ENCODE assay signal across 14 cellular contexts in the genomic region with DNA sequence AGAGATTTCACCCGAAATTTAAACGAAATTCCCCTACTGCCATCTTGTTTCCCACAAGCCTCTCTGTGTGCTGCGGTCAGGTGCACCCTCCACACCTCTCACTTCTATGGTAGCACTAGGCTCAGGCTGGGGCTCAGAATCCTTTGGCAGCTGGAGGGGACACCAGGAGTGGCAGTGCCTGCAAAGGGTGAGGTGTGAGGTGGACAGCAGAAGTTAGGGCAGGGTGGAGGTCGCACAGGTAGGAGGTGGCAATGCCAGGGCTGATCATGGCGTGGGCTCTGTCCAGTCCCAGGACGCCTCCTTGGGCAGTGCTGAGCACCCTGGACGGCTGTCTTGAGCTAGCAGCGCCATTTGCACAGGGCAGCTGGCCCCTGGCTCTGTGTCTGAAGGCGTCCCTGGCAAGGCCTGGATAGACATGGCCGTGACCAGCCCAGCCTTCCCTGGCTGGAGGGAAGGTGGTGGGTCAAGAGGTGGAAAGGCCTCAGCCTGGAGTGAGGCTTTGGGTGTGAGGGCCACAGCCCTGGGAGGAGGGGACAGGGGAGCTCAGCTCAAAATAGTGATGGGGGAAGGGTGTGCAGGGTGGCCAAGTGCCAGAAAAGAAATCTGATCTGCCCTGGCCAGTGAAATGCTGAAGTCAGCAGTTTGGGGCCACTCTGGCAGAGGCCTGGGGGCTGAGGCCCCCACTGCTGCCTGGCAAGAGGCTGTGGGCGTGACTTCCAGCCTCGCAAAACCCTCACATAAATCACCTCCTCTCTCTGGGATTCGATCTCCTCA. TPM values are rescaled to one million over a fixed set of nuclear protein-coding genes. Genes with fewer than 3 reads are reported as not detected.
DNase-seq lines count a peak whose midpoint lies in the region; ATAC-seq and TF ChIP-seq lines count a peak whose summit lies in the region.
"Had no signal": no experiment of that assay in that cellular context is flagged by ENCODE, and none has a peak within 500 bp of the region (broad histone marks: within the 10 kb centered on the region; RNA-seq: fewer than 3 reads in every experiment).

No MANE protein-coding gene starts in this region.

- H3K36me3 ChIP-seq in endodermal cell (ENCODE audit: control insufficient read depth, insufficient read depth, low read length) (no peaks in the 10 kb centered on the region), upper lobe of right lung (no peaks in the 10 kb centered on the region)

- no peak for TF ChIP-seq CTCF in endodermal cell (conservative IDR thresholded peaks at IDR 0.05)
- no peak for TF ChIP-seq CTCF in nephron progenitor cell (IDR thresholded peaks at IDR 0.05)
- no peak for TF ChIP-seq CTCF in upper lobe of right lung (IDR thresholded peaks at IDR 0.05)
- no peak for TF ChIP-seq CTCF in MCF 10A (IDR thresholded peaks at IDR 0.05; ENCODE audit: unreplicated experiment)

- H3K36me3 Mint-ChIP-seq in endodermal cell (ENCODE audit: low read depth) (no peaks in the 10 kb centered on the region), nephron progenitor cell (ENCODE audit: low read depth) (no peaks in the 10 kb centered on the region), MCF 10A (ENCODE audit: insufficient read depth, unreplicated experiment) (no peaks in the 10 kb centered on the region)

- H3K4me1 Mint-ChIP-seq in endodermal cell (peaks cover 18% of the 10 kb centered on the region), nephron progenitor cell (peaks cover 72% of the 10 kb centered on the region), MCF 10A (ENCODE audit: insufficient read depth, unreplicated experiment) (peaks cover 4% of the 10 kb centered on the region)

- CTCF ChIA-PET in MCF 10A (lab: Yijun Ruan, JAX) = interaction anchor here (0.7 to 1.5 kb wide), 2 partner anchors 31 to 62 kb away, joined by 3 to 4 read pairs; no protein-coding TSS in a partner anchor

- H3K27ac ChIP-seq in endodermal cell (ENCODE audit: low read depth, low read length) (peak overlapping the region; percentile 44), upper lobe of right lung (peak overlapping the region; percentile 58)
- H3K27ac ChIP-seq: brain microvascular endothelial cell had no signal

- intact Hi-C loops in upper lobe of right lung (cut with DNase I) = no loop called here
- intact Hi-C loops in MCF 10A (cut with micrococcal nuclease) = no loop called here

- H3K4me3 ChIP-seq in endodermal cell (ENCODE audit: low read length) (no peak overlapping the region), upper lobe of right lung (no peak overlapping the region)

- H3K9me3 ChIP-seq in endodermal cell (ENCODE audit: control insufficient read depth, low read length) (no peaks in the 10 kb centered on the region), upper lobe of right lung (no peaks in the 10 kb centered on the region)

- H3K4me1 ChIP-seq in endodermal cell (ENCODE audit: control insufficient read depth, insufficient read depth, low read length) (peaks cover 9% of the 10 kb centered on the region), upper lobe of right lung (peaks cover 74% of the 10 kb centered on the region)

- no peak overlapping the region for H3K4me3 Mint-ChIP-seq in endodermal cell
- peak overlapping the region; percentile 52 for H3K4me3 Mint-ChIP-seq in nephron progenitor cell
- no peak overlapping the region for H3K4me3 Mint-ChIP-seq in MCF 10A (ENCODE audit: unreplicated experiment)
- H3K4me3 Mint-ChIP-seq: T-helper 1 cell treated with Interleukin-12 subunit alpha and Interleukin-12 subunit beta and Interleukin-4 antibody, amounts not matched to agents 30 μg/mL and 1 μg/mL, for 36 hours had no signal

- POLR2A ChIA-PET in MCF 10A (lab: Yijun Ruan, JAX) = interaction anchor here (0.6 kb wide), 1 partner anchor 17 kb away, joined by 3 read pairs; no protein-coding TSS in a partner anchor

- H3K9me3 Mint-ChIP-seq in endodermal cell (no peaks in the 10 kb centered on the region), nephron progenitor cell (no peaks in the 10 kb centered on the region), MCF 10A (ENCODE audit: unreplicated experiment) (no peaks in the 10 kb centered on the region)
- H3K9me3 Mint-ChIP-seq: T-helper 1 cell treated with Interleukin-12 subunit alpha and Interleukin-12 subunit beta and Interleukin-4 antibody, amounts not matched to agents 30 μg/mL and 1 μg/mL, for 36 hours had no signal

- BruUV-seq in MCF 10A (replicated peaks; lab: Mats Ljungman, UMichigan) = no TSS peak

- 58 to 70% methylated on average over 2 to 13 of the region's 13 CpGs for WGBS in endodermal cell (ENCODE audit: insufficient coverage in 1 of 2, insufficient read length in 1 of 2), 2 experiments

- no peak for ATAC-seq in upper lobe of right lung

- H3K27me3 Mint-ChIP-seq in endodermal cell (ENCODE audit: insufficient read depth) = no peaks in the 10 kb centered on the region
- peaks cover 5% of the 10 kb centered on the region for H3K27me3 Mint-ChIP-seq in nephron progenitor cell (ENCODE audit: low read depth, poor library complexity)
- H3K27me3 Mint-ChIP-seq in MCF 10A (ENCODE audit: insufficient read depth, unreplicated experiment) = no peaks in the 10 kb centered on the region

- H3K27ac Mint-ChIP-seq in endodermal cell (no peak overlapping the region), nephron progenitor cell (peak overlapping the region; percentile 97), MCF 10A (ENCODE audit: low read depth, unreplicated experiment) (no peak overlapping the region)
- H3K27ac Mint-ChIP-seq: T-helper 1 cell treated with Interleukin-12 subunit alpha and Interleukin-12 subunit beta and Interleukin-4 antibody, amounts not matched to agents 30 μg/mL and 1 μg/mL, for 36 hours had no signal

- H3K27me3 ChIP-seq in endodermal cell (ENCODE audit: control insufficient read depth, insufficient read depth, low read length, poor library complexity, severe bottlenecking) (no peaks in the 10 kb centered on the region), upper lobe of right lung (no peaks in the 10 kb centered on the region)
- H3K27me3 ChIP-seq: brain microvascular endothelial cell had no signal

- DNase-seq in NCI-H1417 (lab: John Stamatoyannopoulos, UW) (peak in 2 of 3 experiments; percentile 24 to 27), NCI-H1417 treated with DMSO at 0.1 percent for 48 hours (lab: John Stamatoyannopoulos, UW) (no peak), endodermal cell (peak; percentile 44), nephron progenitor cell (peak; percentile 56), upper lobe of right lung (peak; percentile 53), MCF 10A (ENCODE audit: unreplicated experiment) (no peak), superior temporal gyrus (ENCODE audit: extremely low spot score) (no peak)
- no peak for DNase-seq in activated CD4-positive, alpha-beta T cell treated with anti-CD3 and anti-CD28 coated beads for 1 hour
- DNase-seq: ACHN, brain microvascular endothelial cell, foreskin fibroblast, mammary epithelial cell, NCI-H774 had no signal

- H3K9ac ChIP-seq in endodermal cell (ENCODE audit: extremely low read depth, low read length, poor library complexity, severe bottlenecking) = no peak overlapping the region

RNA-seq across cellular contexts. Expression of gene ZCCHC24, which starts 40.0 kb away (rescaled TPM):
- total RNA-seq in endodermal cell = 10 to 100 TPM in 1 of 2 donors, 1 to 10 TPM in 1; 7.6 to 10.7 TPM
- polyA plus RNA-seq in endodermal cell (2013, experiment 1 of 2) = 11.2 TPM
- 11.5 TPM for polyA plus RNA-seq in endodermal cell (2013, experiment 2 of 2)
- total RNA-seq in upper lobe of right lung = 32.4 TPM
- total RNA-seq in MCF 10A (2022) = 2.8 and 3.1 TPM in 2 replicates

RNA-seq across cellular contexts. Expression of gene PPIF, which starts 58.1 kb away (rescaled TPM):
- total RNA-seq in endodermal cell = 10 to 100 TPM; 50.4 to 51.0 TPM
- polyA plus RNA-seq in endodermal cell (2013, experiment 1 of 2) = 54.6 TPM
- polyA plus RNA-seq in endodermal cell (2013, experiment 2 of 2) = 46.4 TPM
- 30.7 TPM for total RNA-seq in upper lobe of right lung
- 76.5 and 76.9 TPM in 2 replicates for total RNA-seq in MCF 10A (2022)

Comparison
In these comparisons a context has a peak if more than half of its experiments do, and no peak if none do; other contexts are left out.
1. DNase-seq: peak in NCI-H1417 (2 of 3), endodermal cell (single experiment), nephron progenitor cell (single experiment) and upper lobe of right lung (single experiment); none in NCI-H1417 treated with DMSO at 0.1 percent for 48 hours (single experiment), MCF 10A (single experiment), superior temporal gyrus (single experiment) and activated CD4-positive, alpha-beta T cell treated with anti-CD3 and anti-CD28 coated beads for 1 hour (single experiment).